In genomic region chr6:3297909-3298308, GRCh38 we compare ENCODE assay signal across 26 cellular contexts. TPM values are rescaled to one million over a fixed set of nuclear protein-coding genes. Genes with fewer than 3 reads are reported as not detected.
A peak's percentile ranks its signal among the peaks of the same experiment; 100 is the strongest.
DNase-seq lines count a peak whose midpoint lies in the region; ATAC-seq, FAIRE-seq and TF ChIP-seq lines count a peak whose summit lies in the region.
"Had no signal": no experiment of that assay in that cellular context is flagged by ENCODE, and none has a peak within 500 bp of the region (broad histone marks: within the 10 kb centered on the region; RNA-seq: fewer than 3 reads in every experiment).

No MANE protein-coding gene starts in this region.

- intact Hi-C loops in K562 (cut with micrococcal nuclease): no loop called here

- no peak overlapping the region for H2BK15ac ChIP-seq in mesendoderm (replicated peaks; ENCODE audit: low read depth)

- no peak overlapping the region for H3K23ac ChIP-seq in mesendoderm (ENCODE audit: low read length)

- FAIRE-seq in K562 (lab: Jason Lieb, UNC) (no peak), H54 (lab: Jason Lieb, UNC) (no peak)

- CTCF ChIA-PET in K562 (lab: Yijun Ruan, JAX; ENCODE audit: low intra/inter-chr PET ratio): no interaction called here

- H2BK5ac ChIP-seq in mesendoderm (ENCODE audit: low read length): no peak overlapping the region

- BruUV-seq in K562 (replicated peaks; lab: Mats Ljungman, UMichigan): no TSS peak

- 64% methylated on average over 11 of the region's 11 CpGs for WGBS in K562 (ENCODE audit: insufficient coverage, low coverage, missing lambda C conversion rate)
- WGBS in mesendoderm (ENCODE audit: extremely low coverage, insufficient coverage, low lambda C conversion rate): no CpG with 5 or more reads among the region's 11 CpGs

- H3K27me3 Mint-ChIP-seq in activated naive CD8-positive, alpha-beta T cell treated with anti-CD3 and anti-CD28 coated beads, Interleukin-2, amount 10 ng/mL, durations not matched to agents 7 days and 5 days: peaks cover 3% of the 10 kb centered on the region
- H3K27me3 Mint-ChIP-seq in activated naive CD8-positive, alpha-beta T cell treated with anti-CD3 and anti-CD28 coated beads for 36 hours: no peaks in the 10 kb centered on the region
- H3K27me3 Mint-ChIP-seq: activated CD4-positive, alpha-beta T cell treated with anti-CD3 and anti-CD28 coated beads, Interleukin-2, amount 10 ng/mL, durations not matched to agents 7 days and 5 days had no signal

- H3K4me2 ChIP-seq in K562 (ENCODE audit: insufficient read depth, low read length) (no peak overlapping the region), mesendoderm (ENCODE audit: low read length) (no peak overlapping the region)
- H3K4me2 ChIP-seq: PC-9 had no signal

- H3K9me3 Mint-ChIP-seq in activated naive CD8-positive, alpha-beta T cell treated with anti-CD3 and anti-CD28 coated beads, Interleukin-2, amount 10 ng/mL, durations not matched to agents 7 days and 5 days: no peaks in the 10 kb centered on the region
- peaks cover 1% of the 10 kb centered on the region for H3K9me3 Mint-ChIP-seq in activated naive CD8-positive, alpha-beta T cell treated with anti-CD3 and anti-CD28 coated beads for 36 hours
- H3K9me3 Mint-ChIP-seq: activated CD4-positive, alpha-beta T cell treated with anti-CD3 and anti-CD28 coated beads, Interleukin-2, amount 10 ng/mL, durations not matched to agents 7 days and 5 days; CD8-positive, alpha-beta memory T cell; effector memory CD8-positive, alpha-beta T cell had no signal

- no peaks in the 10 kb centered on the region for H4K20me1 ChIP-seq in K562 (replicated peaks; ENCODE audit: control insufficient read depth, insufficient read depth, low read length)

- H3K27me3 ChIP-seq in K562 (ENCODE audit: control insufficient read depth in 2 of 2, insufficient read depth in 2 of 2, low read length in 2 of 2) (no peaks in the 10 kb centered on the region), mesendoderm (ENCODE audit: insufficient read depth, low read length, poor library complexity) (no peaks in the 10 kb centered on the region)

- H3K9me3 ChIP-seq in K562 (replicated peaks; ENCODE audit: control insufficient read depth, insufficient read depth, low read depth, low read length): no peaks in the 10 kb centered on the region
- H3K9me3 ChIP-seq: HAP-1, prostate gland, thoracic aorta had no signal

- no peak overlapping the region for H2AFZ ChIP-seq in K562 (ENCODE audit: low read depth, low read length)
- H2AFZ ChIP-seq: PC-9 had no signal

- H3K27ac Mint-ChIP-seq in activated naive CD8-positive, alpha-beta T cell treated with anti-CD3 and anti-CD28 coated beads, Interleukin-2, amount 10 ng/mL, durations not matched to agents 7 days and 5 days: no peak overlapping the region
- no peak overlapping the region for H3K27ac Mint-ChIP-seq in activated naive CD8-positive, alpha-beta T cell treated with anti-CD3 and anti-CD28 coated beads for 36 hours
- H3K27ac Mint-ChIP-seq: activated CD4-positive, alpha-beta T cell treated with anti-CD3 and anti-CD28 coated beads, Interleukin-2, amount 10 ng/mL, durations not matched to agents 7 days and 5 days; B cell; effector memory CD8-positive, alpha-beta T cell had no signal

- TF ChIP-seq RAD21 in K562 (CRISPR knock-in tag; conservative IDR thresholded peaks at IDR 0.05 in 1 of 2, IDR thresholded peaks at IDR 0.05 in 1 of 2): no peak

- peak; percentile 3 for DNase-seq in activated naive CD8-positive, alpha-beta T cell treated with anti-CD3 and anti-CD28 coated beads, Interleukin-2, amount 10 ng/mL, durations not matched to agents 7 days and 5 days
- DNase-seq in activated naive CD8-positive, alpha-beta T cell treated with anti-CD3 and anti-CD28 coated beads for 36 hours: no peak
- DNase-seq in K562 (ENCODE audit: extremely low read depth in 1 of 4, low spot score in 3 of 4) (no peak), mesendoderm (peak; percentile 46), H54 (ENCODE audit: insufficient read length, low spot score) (no peak), NCI-H1092 (lab: John Stamatoyannopoulos, UW) (no peak)
- DNase-seq: activated CD4-positive, alpha-beta T cell treated with anti-CD3 and anti-CD28 coated beads, Interleukin-2, amount 10 ng/mL, durations not matched to agents 7 days and 5 days; activated naive CD4-positive, alpha-beta T cell treated with anti-CD3 and anti-CD28 coated beads, Interleukin-2, amount 50 U/mL, for 16 hours; DMS153; effector memory CD8-positive, alpha-beta T cell; foreskin fibroblast; heart right ventricle; mammary epithelial cell; NCI-H2171; NCI-H510A treated with DMSO at 0.1 percent for 48 hours; PC-9; SHP77 treated with DMSO at 0.1 percent for 48 hours; stimulated activated naive CD4-positive, alpha-beta T cell treated with Interleukin-2 at 50 U/mL for 16 hours had no signal

- ATAC-seq in activated naive CD8-positive, alpha-beta T cell treated with anti-CD3 and anti-CD28 coated beads, Interleukin-2, amount 10 ng/mL, durations not matched to agents 7 days and 5 days (ENCODE audit: low read depth): no peak
- ATAC-seq in K562 (no peak), HG02642 (IDR thresholded peaks at IDR 0.05; ENCODE audit: poor library complexity, unreplicated experiment) (no peak), HG02678 (IDR thresholded peaks at IDR 0.05; ENCODE audit: unreplicated experiment) (no peak)
- ATAC-seq: effector memory CD8-positive, alpha-beta T cell; heart right ventricle had no signal

- H3K56ac ChIP-seq in mesendoderm (ENCODE audit: low read length): no peak overlapping the region

- POLR2A ChIA-PET in activated naive CD8-positive, alpha-beta T cell treated with anti-CD3 and anti-CD28 coated beads, Interleukin-2, amount 10 ng/mL, durations not matched to agents 7 days and 5 days (lab: Charles Lee): no interaction called here
- POLR2A ChIA-PET in K562 (lab: Yijun Ruan, JAX): interaction anchor here (0.6 to 1.5 kb wide), 2 partner anchors 12 to 157 kb away, joined by 3 to 6 read pairs; no protein-coding TSS in a partner anchor

- H2BK120ac ChIP-seq in mesendoderm (ENCODE audit: low read depth, low read length): no peak overlapping the region

- H4K5ac ChIP-seq in mesendoderm (ENCODE audit: low read length): no peak overlapping the region

- no peak for TF ChIP-seq CTCF in K562 (IDR thresholded peaks at IDR 0.05 in 2 of 3, conservative IDR thresholded peaks at IDR 0.05 in 1 of 3; ENCODE audit: insufficient read depth in 2 of 3, low read depth in 1 of 3, low read length in 3 of 3)

- H3K79me2 ChIP-seq in K562 (ENCODE audit: control insufficient read depth, insufficient read depth, low read length) (no peaks in the 10 kb centered on the region), mesendoderm (ENCODE audit: control insufficient read depth, insufficient read depth, low read length) (no peaks in the 10 kb centered on the region)

- H3K4me3 Mint-ChIP-seq in activated naive CD8-positive, alpha-beta T cell treated with anti-CD3 and anti-CD28 coated beads, Interleukin-2, amount 10 ng/mL, durations not matched to agents 7 days and 5 days: no peak overlapping the region
- H3K4me3 Mint-ChIP-seq in activated naive CD8-positive, alpha-beta T cell treated with anti-CD3 and anti-CD28 coated beads for 36 hours: no peak overlapping the region
- H3K4me3 Mint-ChIP-seq: activated CD4-positive, alpha-beta T cell treated with anti-CD3 and anti-CD28 coated beads, Interleukin-2, amount 10 ng/mL, durations not matched to agents 7 days and 5 days; B cell; CD8-positive, alpha-beta memory T cell; effector memory CD8-positive, alpha-beta T cell had no signal

- H2AK5ac ChIP-seq in mesendoderm (ENCODE audit: low read length): no peak overlapping the region

- TF ChIP-seq EP300 in K562 (IDR thresholded peaks at IDR 0.05; ENCODE audit: low read length): no peak

- H3K9me1 ChIP-seq in K562 (ENCODE audit: control insufficient read depth, insufficient read depth, low read length): no peaks in the 10 kb centered on the region

- no peaks in the 10 kb centered on the region for H3K4me1 Mint-ChIP-seq in activated naive CD8-positive, alpha-beta T cell treated with anti-CD3 and anti-CD28 coated beads, Interleukin-2, amount 10 ng/mL, durations not matched to agents 7 days and 5 days
- no peaks in the 10 kb centered on the region for H3K4me1 Mint-ChIP-seq in activated naive CD8-positive, alpha-beta T cell treated with anti-CD3 and anti-CD28 coated beads for 36 hours
- H3K4me1 Mint-ChIP-seq: activated CD4-positive, alpha-beta T cell treated with anti-CD3 and anti-CD28 coated beads, Interleukin-2, amount 10 ng/mL, durations not matched to agents 7 days and 5 days; B cell; CD8-positive, alpha-beta memory T cell had no signal

- H3K9ac ChIP-seq in K562 (ENCODE audit: insufficient read depth in 1 of 2, low read depth in 2 of 2, low read length in 2 of 2) (0 out of 4 replicates have a peak overlapping the region, but pooled peaks of 1 of the 2 experiments have one; percentile 4), mesendoderm (ENCODE audit: low read length) (no peak overlapping the region)

- no peak overlapping the region for H4K8ac ChIP-seq in mesendoderm (ENCODE audit: low read depth, low read length)

- H3K4ac ChIP-seq in mesendoderm (ENCODE audit: low read depth, low read length): no peak overlapping the region

- TF ChIP-seq POLR2A in K562 (conservative IDR thresholded peaks at IDR 0.05) (no peak), H54 (IDR thresholded peaks at IDR 0.05; ENCODE audit: low read depth, low read length) (no peak)

- no peak overlapping the region for H3K18ac ChIP-seq in mesendoderm (ENCODE audit: low read length)

- H3K79me1 ChIP-seq in mesendoderm (ENCODE audit: low read length): no peaks in the 10 kb centered on the region

- in situ Hi-C loops in K562 (cut with MboI): no loop called here

- H3K36me3 Mint-ChIP-seq in activated naive CD8-positive, alpha-beta T cell treated with anti-CD3 and anti-CD28 coated beads, Interleukin-2, amount 10 ng/mL, durations not matched to agents 7 days and 5 days: no peaks in the 10 kb centered on the region
- H3K36me3 Mint-ChIP-seq in activated naive CD8-positive, alpha-beta T cell treated with anti-CD3 and anti-CD28 coated beads for 36 hours: no peaks in the 10 kb centered on the region

- H3K4me3 ChIP-seq in K562 (no peak overlapping the region), mesendoderm (ENCODE audit: low read length) (no peak overlapping the region)
- H3K4me3 ChIP-seq: coronary artery, HAP-1, heart right ventricle, PC-9, prostate gland, thoracic aorta had no signal

- no peaks in the 10 kb centered on the region for H3K36me3 ChIP-seq in K562 (ENCODE audit: control insufficient read depth, insufficient read depth, low read length)
- no peaks in the 10 kb centered on the region for H3K36me3 ChIP-seq in mesendoderm (ENCODE audit: control insufficient read depth, insufficient read depth, low read length)
- H3K36me3 ChIP-seq: HAP-1, heart right ventricle, prostate gland, thoracic aorta had no signal

- H3K27ac ChIP-seq in K562 (ENCODE audit: extremely low read depth, low read depth, low read length): no peak overlapping the region
- no peak overlapping the region for H3K27ac ChIP-seq in mesendoderm (ENCODE audit: low read depth, low read length)
- H3K27ac ChIP-seq: coronary artery, heart right ventricle, PC-9, prostate gland, thoracic aorta had no signal

- peaks cover 8 to 18% of the 10 kb centered on the region in 2 experiments; a peak in 4 of 5 replicates for H3K4me1 ChIP-seq in K562 (replicated peaks in 1 of 2; ENCODE audit: control insufficient read depth in 2 of 2, insufficient read depth in 2 of 2, low read length in 2 of 2)
- H3K4me1 ChIP-seq in mesendoderm (ENCODE audit: control insufficient read depth, low read depth, low read length): no peaks in the 10 kb centered on the region
- H3K4me1 ChIP-seq: HAP-1, prostate gland had no signal

RNA-seq across cellular contexts. Expression of gene PSMG4, which starts 39.2 kb away (rescaled TPM):
- 10 to 100 TPM; 26.8 to 29.1 TPM for total RNA-seq in activated naive CD8-positive, alpha-beta T cell treated with anti-CD3 and anti-CD28 coated beads, Interleukin-2, amount 10 ng/mL, durations not matched to agents 7 days and 5 days
- 10 to 100 TPM; 36.4 to 38.1 TPM for total RNA-seq in activated naive CD8-positive, alpha-beta T cell treated with anti-CD3 and anti-CD28 coated beads for 36 hours
- total RNA-seq in K562 (2011; cell fraction: chromatin; rRNA removed; ENCODE audit: low replicate concordance): 101 and 118 TPM in 2 replicates
- 85.9 and 99.7 TPM in 2 replicates for total RNA-seq in K562 (2011; cell fraction: nucleolus; rRNA removed)
- 97.7 and 105 TPM in 2 replicates for total RNA-seq in K562 (2011; cell fraction: nucleoplasm; rRNA removed)
- 123 and 126 TPM in 2 replicates for total RNA-seq in K562 (2014; rRNA removed)
- 41.4 and 42.7 TPM in 2 replicates for total RNA-seq in K562 (2014; rRNA removed; fragmentation: Illumina TruSeq; extraction: Trizol)
- 52.0 and 56.4 TPM in 2 replicates for total RNA-seq in K562 (2015; rRNA removed; fragmentation: Illumina TruSeq; extraction: Trizol)
- total RNA-seq in K562 (2021): 74.4 and 81.6 TPM in 2 replicates
- 62.2 and 64.5 TPM in 2 replicates for polyA plus RNA-seq in K562 (2011; rRNA removed)
- 83.4 and 238 TPM in 2 replicates for polyA plus RNA-seq in K562 (2011; cell fraction: cytosol; rRNA removed)
- polyA plus RNA-seq in K562 (2011; cell fraction: nucleus; rRNA removed): 74.0 and 91.4 TPM in 2 replicates
- polyA plus RNA-seq in K562 (2012): 79.5 and 80.8 TPM in 2 replicates
- 29.0 and 49.1 TPM in 2 replicates for polyA plus RNA-seq in K562 (2014; fragmentation: Illumina TruSeq; extraction: Trizol)
- 10 to 100 TPM; 12.9 to 19.4 TPM for polyA plus RNA-seq in K562 (2014; fragmentation: Nextera tagmentation; extraction: Ambion mirVana)
- polyA plus RNA-seq in K562 (2014; rRNA removed): 165 and 185 TPM in 2 replicates
- polyA minus RNA-seq in K562 (2011; rRNA and poly(A)+ RNA removed): 30.7 and 32.6 TPM in 2 replicates
- 14.1 and 15.7 TPM in 2 replicates for polyA minus RNA-seq in K562 (2011; cell fraction: cytosol; rRNA and poly(A)+ RNA removed)
- polyA minus RNA-seq in K562 (2011; cell fraction: nucleus; rRNA and poly(A)+ RNA removed): 39.4 and 48.7 TPM in 2 replicates
- polyA plus RNA-seq in mesendoderm (2013, experiment 1 of 2): 53.4 TPM
- polyA plus RNA-seq in mesendoderm (2013, experiment 2 of 2): 51.8 TPM

Comparison
In these comparisons a context has a peak if more than half of its experiments do, and no peak if none do; other contexts are left out.
1. DNase-seq: peak in activated naive CD8-positive, alpha-beta T cell treated with anti-CD3 and anti-CD28 coated beads, Interleukin-2, amount 10 ng/mL, durations not matched to agents 7 days and 5 days (single experiment) and mesendoderm (single experiment); none in activated naive CD8-positive, alpha-beta T cell treated with anti-CD3 and anti-CD28 coated beads for 36 hours (single experiment), K562 (0 of 4), H54 (single experiment) and NCI-H1092 (single experiment).